In genomic region chr6:351867-352289, GRCh38 we compare ENCODE assay signal across 1 cellular context.
TF ChIP-seq lines count a peak whose summit lies in the region.

No MANE protein-coding gene starts in this region.

TF ChIP-seq in GM12878, 131 proteins besides CTCF, POLR2A, EP300 and RAD21:
- TF ChIP-seq IRF5 (IDR thresholded peaks at IDR 0.05; ENCODE audit: borderline replicate concordance) (no peak), RBBP5 (conservative IDR thresholded peaks at IDR 0.05) (no peak), POU2F2 (IDR thresholded peaks at IDR 0.05; ENCODE audit: borderline replicate concordance, low read depth, low read length) (0 out of 3 replicates have a peak, but pooled peaks have one; percentile 25)
TF ChIP-seq in GM12878: peak in this region for 1.
